ENCODE assay signal across 2 cellular contexts in the genomic region with DNA sequence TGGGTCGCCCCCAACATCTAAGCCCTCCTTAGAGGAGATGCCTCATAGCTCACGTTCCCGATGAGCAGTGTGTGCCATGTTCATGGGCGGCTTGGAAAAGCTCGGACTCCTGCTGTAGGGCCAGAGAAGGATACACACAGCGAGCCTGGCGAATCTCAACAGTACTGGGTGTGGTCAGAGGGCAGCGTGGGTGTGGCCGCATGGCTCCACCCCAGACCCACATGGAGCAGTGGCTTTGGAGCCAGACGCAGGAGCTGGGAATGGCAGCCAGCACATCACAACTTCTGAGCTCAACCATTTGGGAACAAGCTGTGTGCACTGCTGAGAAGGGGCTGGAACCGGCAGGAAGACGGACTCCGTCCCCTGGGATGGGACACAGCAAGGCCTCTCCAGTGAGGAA.
TF ChIP-seq lines count a peak whose summit lies in the region.

No MANE protein-coding gene starts in this region.

TF ChIP-seq in HCT116, 20 proteins besides CTCF, POLR2A, EP300 and RAD21:
- no peak for TF ChIP-seq SP1 (IDR thresholded peaks at IDR 0.05; ENCODE audit: low read depth)
- TF ChIP-seq FOSL1 (IDR thresholded peaks at IDR 0.05; ENCODE audit: low read depth): no peak
- TF ChIP-seq YY1 (IDR thresholded peaks at IDR 0.05; ENCODE audit: extremely low read depth, insufficient replicate concordance, low read depth, low read length): no peak
- no peak for TF ChIP-seq MAX (IDR thresholded peaks at IDR 0.05)
- TF ChIP-seq TCF7L2 (IDR thresholded peaks at IDR 0.05; ENCODE audit: borderline replicate concordance, extremely low read depth, insufficient read depth, insufficient read length): no peak
- TF ChIP-seq ELF1 (IDR thresholded peaks at IDR 0.05; ENCODE audit: borderline replicate concordance, low read depth): no peak
- TF ChIP-seq SRF (IDR thresholded peaks at IDR 0.05; ENCODE audit: low read depth): no peak
- TF ChIP-seq ZNF274 (IDR thresholded peaks at IDR 0.05; ENCODE audit: low read depth, low read length): no peak
- TF ChIP-seq JUND (IDR thresholded peaks at IDR 0.05): no peak

TF ChIP-seq in K562, 482 proteins besides CTCF, POLR2A, EP300 and RAD21:
- TF ChIP-seq SAP30 (IDR thresholded peaks at IDR 0.05; ENCODE audit: borderline replicate concordance, insufficient read depth, low read depth, low read length, poor library complexity, severe bottlenecking): no peak
- TF ChIP-seq ZC3H4 (CRISPR knock-in tag; IDR thresholded peaks at IDR 0.05; ENCODE audit: borderline replicate concordance): no peak
- TF ChIP-seq ELK1 (CRISPR knock-in tag; IDR thresholded peaks at IDR 0.05): no peak
- TF ChIP-seq, protein P1, sequence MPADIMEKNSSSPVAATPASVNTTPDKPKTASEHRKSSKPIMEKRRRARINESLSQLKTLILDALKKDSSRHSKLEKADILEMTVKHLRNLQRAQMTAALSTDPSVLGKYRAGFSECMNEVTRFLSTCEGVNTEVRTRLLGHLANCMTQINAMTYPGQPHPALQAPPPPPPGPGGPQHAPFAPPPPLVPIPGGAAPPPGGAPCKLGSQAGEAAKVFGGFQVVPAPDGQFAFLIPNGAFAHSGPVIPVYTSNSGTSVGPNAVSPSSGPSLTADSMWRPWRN (IDR thresholded peaks at IDR 0.05; ENCODE audit: low read depth): no peak
- no peak for TF ChIP-seq BRF1 (IDR thresholded peaks at IDR 0.05; ENCODE audit: borderline replicate concordance, extremely low read depth, insufficient read length)
- TF ChIP-seq ZNF766 (CRISPR knock-in tag; conservative IDR thresholded peaks at IDR 0.05): no peak
- TF ChIP-seq ZNF586 (CRISPR knock-in tag; conservative IDR thresholded peaks at IDR 0.05): no peak
- TF ChIP-seq, protein P2, sequence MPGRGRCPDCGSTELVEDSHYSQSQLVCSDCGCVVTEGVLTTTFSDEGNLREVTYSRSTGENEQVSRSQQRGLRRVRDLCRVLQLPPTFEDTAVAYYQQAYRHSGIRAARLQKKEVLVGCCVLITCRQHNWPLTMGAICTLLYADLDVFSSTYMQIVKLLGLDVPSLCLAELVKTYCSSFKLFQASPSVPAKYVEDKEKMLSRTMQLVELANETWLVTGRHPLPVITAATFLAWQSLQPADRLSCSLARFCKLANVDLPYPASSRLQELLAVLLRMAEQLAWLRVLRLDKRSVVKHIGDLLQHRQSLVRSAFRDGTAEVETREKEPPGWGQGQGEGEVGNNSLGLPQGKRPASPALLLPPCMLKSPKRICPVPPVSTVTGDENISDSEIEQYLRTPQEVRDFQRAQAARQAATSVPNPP (IDR thresholded peaks at IDR 0.05; ENCODE audit: borderline replicate concordance, insufficient read depth, insufficient read length): no peak
- no peak for TF ChIP-seq MYBL2 (IDR thresholded peaks at IDR 0.05; ENCODE audit: low read depth)
- TF ChIP-seq MYBL2 (CRISPR knock-in tag; IDR thresholded peaks at IDR 0.05; ENCODE audit: borderline replicate concordance): no peak
- no peak for TF ChIP-seq STAT5B (CRISPR knock-in tag; IDR thresholded peaks at IDR 0.05)
- TF ChIP-seq, protein P3, sequence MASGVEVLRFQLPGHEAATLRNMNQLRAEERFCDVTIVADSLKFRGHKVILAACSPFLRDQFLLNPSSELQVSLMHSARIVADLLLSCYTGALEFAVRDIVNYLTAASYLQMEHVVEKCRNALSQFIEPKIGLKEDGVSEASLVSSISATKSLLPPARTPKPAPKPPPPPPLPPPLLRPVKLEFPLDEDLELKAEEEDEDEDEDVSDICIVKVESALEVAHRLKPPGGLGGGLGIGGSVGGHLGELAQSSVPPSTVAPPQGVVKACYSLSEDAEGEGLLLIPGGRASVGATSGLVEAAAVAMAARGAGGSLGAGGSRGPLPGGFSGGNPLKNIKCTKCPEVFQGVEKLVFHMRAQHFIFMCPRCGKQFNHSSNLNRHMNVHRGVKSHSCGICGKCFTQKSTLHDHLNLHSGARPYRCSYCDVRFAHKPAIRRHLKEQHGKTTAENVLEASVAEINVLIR (CRISPR knock-in tag; IDR thresholded peaks at IDR 0.05): no peak
- no peak for TF ChIP-seq NEUROD1 (IDR thresholded peaks at IDR 0.05; ENCODE audit: borderline replicate concordance, low read depth, low read length, partially characterized antibody)
- no peak for TF ChIP-seq ZNF445 (CRISPR knock-in tag; IDR thresholded peaks at IDR 0.05; ENCODE audit: low read depth)
- TF ChIP-seq HDAC2 (IDR thresholded peaks at IDR 0.05): no peak
- TF ChIP-seq ATF7 (IDR thresholded peaks at IDR 0.05): no peak
- TF ChIP-seq KDM2B (CRISPR knock-in tag; IDR thresholded peaks at IDR 0.05): no peak
- TF ChIP-seq ZFP30 (CRISPR knock-in tag; IDR thresholded peaks at IDR 0.05; ENCODE audit: borderline replicate concordance): no peak
- no peak for TF ChIP-seq RFX7 (CRISPR knock-in tag; IDR thresholded peaks at IDR 0.05)
TF ChIP-seq in K562: peak in this region for 0.
